32 cellular contexts compared by ENCODE assay signal in genomic region chrX:118626346-118626745, GRCh38.
"Had no signal": no experiment of that assay in that cellular context is flagged by ENCODE, and none has a peak within 500 bp of the region (broad histone marks: within the 10 kb centered on the region; RNA-seq: fewer than 3 reads in every experiment).

No MANE protein-coding gene starts in this region.

- H3K27me3 ChIP-seq: neural progenitor cell, right atrium auricular region, spleen had no signal

- H3K9me3 ChIP-seq: breast epithelium, lower lobe of right lung, right atrium auricular region, spleen, thoracic aorta had no signal

- DNase-seq: activated CD4-positive, alpha-beta T cell treated with anti-CD3 and anti-CD28 coated beads, Interleukin-2, amount 10 ng/mL, durations not matched to agents 24 days and 14 days; activated CD8-positive, alpha-beta memory T cell treated with anti-CD3 and anti-CD28 coated beads, Interleukin-2, amount 10 ng/mL, durations not matched to agents 7 days and 5 days; activated CD8-positive, alpha-beta T cell treated with anti-CD3 and anti-CD28 coated beads, Interleukin-2, amount 10 ng/mL, durations not matched to agents 7 days and 5 days; activated effector memory CD4-positive, alpha-beta T cell treated with Interleukin-2 at 50 U/mL for 16 hours; activated naive CD4-positive, alpha-beta T cell treated with Interleukin-2 at 50 U/mL for 16 hours; amygdala; endodermal cell; foreskin fibroblast; head of caudate nucleus; hippocampal formation; left cardiac atrium; lower lobe of right lung; mesendoderm; natural killer cell; occipital lobe; stimulated activated CD4-positive, alpha-beta T cell treated with anti-CD3 and anti-CD28 coated beads, Interleukin-2, amount 100 ng/mL, for 48 hours; SW 1271; T-helper 9 cell; trophoblast cell had no signal

- H3K27me3 Mint-ChIP-seq: activated CD4-positive, alpha-beta T cell treated with anti-CD3 and anti-CD28 coated beads, Interleukin-2, amount 10 ng/mL, durations not matched to agents 24 days and 14 days; activated CD8-positive, alpha-beta memory T cell treated with anti-CD3 and anti-CD28 coated beads, Interleukin-2, amount 10 ng/mL, durations not matched to agents 7 days and 5 days; central memory CD8-positive, alpha-beta T cell; dendritic cell treated with granulocyte-macrophage colony-stimulating factor and Interleukin-4, amounts not matched to agents 40 ng/mL and 50 ng/mL, for 4 days; stimulated activated naive CD8-positive, alpha-beta T cell treated with anti-CD3 and anti-CD28 coated beads, Interleukin-15, Interleukin-2, amounts not matched to agents 100 ng/mL and 50 ng/mL, for 24 hours had no signal

- H3K4me1 Mint-ChIP-seq: activated CD4-positive, alpha-beta T cell treated with anti-CD3 and anti-CD28 coated beads, Interleukin-2, amount 10 ng/mL, durations not matched to agents 24 days and 14 days; activated CD8-positive, alpha-beta memory T cell treated with anti-CD3 and anti-CD28 coated beads, Interleukin-2, amount 10 ng/mL, durations not matched to agents 7 days and 5 days; central memory CD8-positive, alpha-beta T cell; endodermal cell; natural killer cell; neural progenitor cell had no signal

- H3K27ac ChIP-seq: breast epithelium, lower lobe of right lung, neural progenitor cell, parathyroid adenoma, right atrium auricular region, spleen, thoracic aorta, VCaP had no signal

- H3K9me3 Mint-ChIP-seq: activated CD4-positive, alpha-beta T cell treated with anti-CD3 and anti-CD28 coated beads, Interleukin-2, amount 10 ng/mL, durations not matched to agents 24 days and 14 days; central memory CD8-positive, alpha-beta T cell; dendritic cell treated with granulocyte-macrophage colony-stimulating factor and Interleukin-4, amounts not matched to agents 40 ng/mL and 50 ng/mL, for 4 days; natural killer cell; neural progenitor cell; stimulated activated naive CD8-positive, alpha-beta T cell treated with anti-CD3 and anti-CD28 coated beads, Interleukin-15, Interleukin-2, amounts not matched to agents 100 ng/mL and 50 ng/mL, for 24 hours; T-helper 1 cell treated with Interleukin-12 subunit alpha and Interleukin-12 subunit beta and Interleukin-4 antibody, amounts not matched to agents 30 μg/mL and 1 μg/mL, for 36 hours had no signal

- H3K27ac Mint-ChIP-seq: activated CD4-positive, alpha-beta T cell treated with anti-CD3 and anti-CD28 coated beads, Interleukin-2, amount 10 ng/mL, durations not matched to agents 24 days and 14 days; activated CD8-positive, alpha-beta memory T cell treated with anti-CD3 and anti-CD28 coated beads, Interleukin-2, amount 10 ng/mL, durations not matched to agents 7 days and 5 days; activated CD8-positive, alpha-beta T cell treated with anti-CD3 and anti-CD28 coated beads, Interleukin-2, amount 10 ng/mL, durations not matched to agents 7 days and 5 days; dendritic cell treated with granulocyte-macrophage colony-stimulating factor and Interleukin-4, amounts not matched to agents 40 ng/mL and 50 ng/mL, for 4 days; endodermal cell; neural progenitor cell; T-helper 1 cell treated with Interleukin-12 subunit alpha and Interleukin-12 subunit beta and Interleukin-4 antibody, amounts not matched to agents 30 μg/mL and 1 μg/mL, for 36 hours had no signal

- H3K4me3 Mint-ChIP-seq: activated CD4-positive, alpha-beta T cell treated with anti-CD3 and anti-CD28 coated beads, Interleukin-2, amount 10 ng/mL, durations not matched to agents 24 days and 14 days; activated CD8-positive, alpha-beta memory T cell treated with anti-CD3 and anti-CD28 coated beads, Interleukin-2, amount 10 ng/mL, durations not matched to agents 7 days and 5 days; activated CD8-positive, alpha-beta T cell treated with anti-CD3 and anti-CD28 coated beads, Interleukin-2, amount 10 ng/mL, durations not matched to agents 7 days and 5 days; central memory CD8-positive, alpha-beta T cell; dendritic cell treated with granulocyte-macrophage colony-stimulating factor and Interleukin-4, amounts not matched to agents 40 ng/mL and 50 ng/mL, for 4 days; endodermal cell; natural killer cell; neural progenitor cell; stimulated activated naive CD8-positive, alpha-beta T cell treated with anti-CD3 and anti-CD28 coated beads, Interleukin-15, Interleukin-2, amounts not matched to agents 100 ng/mL and 50 ng/mL, for 24 hours; T-helper 1 cell treated with Interleukin-12 subunit alpha and Interleukin-12 subunit beta and Interleukin-4 antibody, amounts not matched to agents 30 μg/mL and 1 μg/mL, for 36 hours had no signal

- ATAC-seq: activated CD4-positive, CD25-positive, alpha-beta regulatory T cell treated with anti-CD3 and anti-CD28 coated beads, Interleukin-2, amount 50 U/mL, for 24 hours; activated CD8-positive, alpha-beta memory T cell treated with anti-CD3 and anti-CD28 coated beads, Interleukin-2, amount 10 ng/mL, durations not matched to agents 7 days and 5 days; activated CD8-positive, alpha-beta T cell treated with anti-CD3 and anti-CD28 coated beads, Interleukin-2, amount 10 ng/mL, durations not matched to agents 7 days and 5 days; esophagus mucosa; left cardiac atrium; lower lobe of right lung; natural killer cell had no signal
